ENCODE assay signal across 17 cellular contexts in the genomic region with DNA sequence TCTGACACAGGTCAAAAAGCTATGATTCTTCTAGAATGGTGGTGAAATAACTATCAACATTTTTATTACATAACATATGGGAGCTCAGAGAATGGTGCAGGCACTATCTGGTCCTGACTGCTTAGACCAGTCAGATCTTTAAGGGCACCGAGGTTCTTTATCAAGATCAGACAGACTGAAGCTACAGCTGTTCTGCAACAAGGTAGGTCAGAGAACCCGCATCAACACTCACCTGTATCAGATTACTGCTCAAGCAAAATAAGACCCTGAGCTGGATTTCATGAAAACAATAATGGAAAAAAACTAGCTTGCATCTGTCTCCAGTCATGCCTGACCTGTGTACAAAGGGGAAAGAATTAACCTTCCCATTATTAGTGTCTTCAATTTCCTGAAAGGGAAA.
DNase-seq lines count a peak whose midpoint lies in the region; TF ChIP-seq lines count a peak whose summit lies in the region.
"Had no signal": no experiment of that assay in that cellular context is flagged by ENCODE, and none has a peak within 500 bp of the region (broad histone marks: within the 10 kb centered on the region; RNA-seq: fewer than 3 reads in every experiment).

No MANE protein-coding gene starts in this region.

- H3K9me3 ChIP-seq in WERI-Rb-1 (ENCODE audit: severe bottlenecking), result no peaks in the 10 kb centered on the region
- H3K9me3 ChIP-seq: Peyer's patch, SK-N-SH had no signal

- H3K27ac ChIP-seq in WERI-Rb-1, result peak overlapping the region; percentile 40
- H3K27ac ChIP-seq: BLaER1 treated with 17β-estradiol and CSF1 and Interleukin-3, amounts not matched to agents 10 nM and 100 nM; Peyer's patch had no signal

- H3K27me3 ChIP-seq in WERI-Rb-1 (ENCODE audit: insufficient read depth, low read depth, severe bottlenecking), result no peaks in the 10 kb centered on the region
- H3K27me3 ChIP-seq: BLaER1 treated with 17β-estradiol and CSF1 and Interleukin-3, amounts not matched to agents 10 nM and 100 nM; Peyer's patch had no signal

- no peaks in the 10 kb centered on the region for H3K36me3 ChIP-seq in WERI-Rb-1
- H3K36me3 ChIP-seq: BLaER1 treated with 17β-estradiol and CSF1 and Interleukin-3, amounts not matched to agents 10 nM and 100 nM; Peyer's patch had no signal

- H3K4me3 ChIP-seq in WERI-Rb-1 (ENCODE audit: low read depth, low read length), result no peak overlapping the region
- H3K4me3 ChIP-seq: BLaER1 treated with 17β-estradiol and CSF1 and Interleukin-3, amounts not matched to agents 10 nM and 100 nM; Peyer's patch had no signal

- DNase-seq in DMS153 (lab: John Stamatoyannopoulos, UW) (peak; percentile 35), DMS153 treated with DMSO at 0.1 percent for 48 hours (lab: John Stamatoyannopoulos, UW; ENCODE audit: unreplicated experiment) (no peak), NCI-H146 treated with DMSO at 0.1 percent for 48 hours (lab: John Stamatoyannopoulos, UW; ENCODE audit: unreplicated experiment) (peak; percentile 94), NCI-H510A (lab: John Stamatoyannopoulos, UW) (peak; percentile 30), WERI-Rb-1 (peak; percentile 69), dedifferentiated amniotic fluid mesenchymal stem cell (ENCODE audit: extremely low spot score) (no peak)
- DNase-seq in activated naive CD4-positive, alpha-beta T cell (lab: John Stamatoyannopoulos, UW), result no peak
- no peak for DNase-seq in activated T-cell treated with anti-CD3 and anti-CD28 coated beads, Interleukin-2, amount 50 U/mL, for 1 hour
- DNase-seq: 8988T, DMS79 treated with DMSO at 0.1 percent for 48 hours, NCI-H2081, NCI-H526 treated with DMSO at 0.1 percent for 48 hours, Peyer's patch, Right ventricle myocardium superior, SK-N-SH, T-helper 1 cell had no signal

- TF ChIP-seq CTCF in WERI-Rb-1 (IDR thresholded peaks at IDR 0.05; ENCODE audit: low read depth, low read length), result no peak

Comparison
In these comparisons a context has a peak if more than half of its experiments do, and no peak if none do; other contexts are left out.
1. DNase-seq: peak in DMS153 (single experiment), NCI-H146 treated with DMSO at 0.1 percent for 48 hours (single experiment), NCI-H510A (single experiment) and WERI-Rb-1 (single experiment); none in DMS153 treated with DMSO at 0.1 percent for 48 hours (single experiment), activated naive CD4-positive, alpha-beta T cell (0 of 4), dedifferentiated amniotic fluid mesenchymal stem cell (single experiment) and activated T-cell treated with anti-CD3 and anti-CD28 coated beads, Interleukin-2, amount 50 U/mL, for 1 hour (single experiment).